In the genomic region with DNA sequence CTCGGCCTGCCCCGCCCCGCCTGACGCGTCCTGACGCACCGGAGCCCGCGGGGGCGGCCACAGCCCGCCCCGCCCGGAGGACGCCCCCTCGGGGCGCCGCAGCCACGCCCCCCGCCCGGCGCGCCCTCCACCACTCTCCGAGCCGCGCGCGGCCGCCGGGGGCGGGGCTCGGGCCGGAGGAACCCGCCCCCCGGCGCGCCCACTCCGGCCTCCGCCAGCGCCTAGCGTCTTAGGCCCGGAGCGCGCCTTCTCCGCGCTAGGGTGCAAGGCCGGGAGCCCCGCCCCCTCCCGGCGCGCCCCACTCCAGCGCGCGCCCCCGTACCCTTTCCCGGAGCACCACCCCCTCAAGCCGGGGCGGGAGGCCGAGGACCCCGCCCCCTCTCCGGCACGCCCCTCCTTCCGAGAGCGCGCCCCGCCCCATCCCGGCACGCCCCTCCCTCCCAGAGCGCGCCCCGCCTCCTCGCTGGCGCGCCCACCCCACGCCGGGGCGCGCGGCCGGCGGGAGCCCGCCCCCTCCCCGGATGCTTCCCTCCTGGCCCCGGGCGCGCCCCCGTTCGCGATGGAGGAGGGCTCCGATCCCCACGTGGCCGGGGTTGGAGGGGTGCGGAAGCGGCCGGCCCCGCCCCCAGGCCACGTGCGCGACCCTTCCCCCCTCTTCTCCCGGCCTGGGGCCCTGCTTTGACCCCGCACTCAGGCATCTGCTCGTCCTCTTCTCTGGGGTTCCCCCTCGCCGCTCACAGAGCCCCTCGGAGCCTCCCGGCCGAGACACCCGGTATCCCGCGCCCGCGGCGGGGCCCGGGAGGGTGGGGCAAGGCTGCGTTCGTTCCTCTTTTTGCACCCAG, we compare ENCODE assay signal across 1 cellular context.
A peak's percentile ranks its signal among the peaks of the same experiment; 100 is the strongest.
TF ChIP-seq lines count a peak whose summit lies in the region.

No MANE protein-coding gene starts in this region.

TF ChIP-seq in HEK293, 187 proteins besides CTCF, POLR2A, EP300 and RAD21 (continued from another document and continues in another):
- peak; percentile 98 for TF ChIP-seq ZBTB10 (tag by site-specific recombination; IDR thresholded peaks at IDR 0.05)
- TF ChIP-seq ZBTB7A (tag by site-specific recombination; IDR thresholded peaks at IDR 0.05; ENCODE audit: low read depth) = peak; percentile 95
- TF ChIP-seq ZNF391 (tag by site-specific recombination; IDR thresholded peaks at IDR 0.05; ENCODE audit: borderline replicate concordance, low read depth) = 0 out of 2 replicates have a peak, but pooled peaks have one; percentile 18
- peak; percentile 80 for TF ChIP-seq SP7 (tag by site-specific recombination; IDR thresholded peaks at IDR 0.05)
- peak; percentile 71 for TF ChIP-seq GLIS2 (tag by site-specific recombination; IDR thresholded peaks at IDR 0.05)
- TF ChIP-seq ZNF548 (tag by site-specific recombination; IDR thresholded peaks at IDR 0.05) = no peak
- TF ChIP-seq ZSCAN18 (tag by site-specific recombination; IDR thresholded peaks at IDR 0.05) = no peak
- no peak for TF ChIP-seq ZNF274 (IDR thresholded peaks at IDR 0.05; ENCODE audit: low read length)
- TF ChIP-seq ZNF274 (tag by site-specific recombination; IDR thresholded peaks at IDR 0.05; ENCODE audit: borderline replicate concordance) = no peak
- TF ChIP-seq ZNF776 (tag by site-specific recombination; IDR thresholded peaks at IDR 0.05; ENCODE audit: borderline replicate concordance) = no peak
- TF ChIP-seq ZSCAN30 (tag by site-specific recombination; IDR thresholded peaks at IDR 0.05) = 0 out of 2 replicates have a peak, but pooled peaks have one; percentile 45
- peak; percentile 86 for TF ChIP-seq ZNF398 (tag by site-specific recombination; IDR thresholded peaks at IDR 0.05)
- no peak for TF ChIP-seq ZNF362 (tag by site-specific recombination; IDR thresholded peaks at IDR 0.05)
- no peak for TF ChIP-seq ZNF2 (tag by site-specific recombination; IDR thresholded peaks at IDR 0.05)
- TF ChIP-seq ZNF16 (tag by site-specific recombination; IDR thresholded peaks at IDR 0.05; ENCODE audit: low read depth) = no peak
- no peak for TF ChIP-seq ZNF133 (tag by site-specific recombination; IDR thresholded peaks at IDR 0.05)
- TF ChIP-seq ZBTB44 (tag by site-specific recombination; IDR thresholded peaks at IDR 0.05) = no peak
- TF ChIP-seq KLF1 (tag by site-specific recombination; IDR thresholded peaks at IDR 0.05) = peak; percentile 73
- TF ChIP-seq ZBTB26 (tag by site-specific recombination; optimal IDR thresholded peaks at IDR 0.05) = peak; percentile 86
- no peak for TF ChIP-seq ZNF585B (tag by site-specific recombination; IDR thresholded peaks at IDR 0.05)
- TF ChIP-seq ZNF530 (tag by site-specific recombination; IDR thresholded peaks at IDR 0.05; ENCODE audit: low read depth) = no peak
- 0 out of 2 replicates have a peak, but pooled peaks have one; percentile 22 for TF ChIP-seq INSM2 (tag by site-specific recombination; IDR thresholded peaks at IDR 0.05)
- peak; percentile 92 for TF ChIP-seq KLF8 (tag by site-specific recombination; IDR thresholded peaks at IDR 0.05)
- peak; percentile 26; the same call in 1 of the 2 replicates for TF ChIP-seq YY1 (tag by site-specific recombination; IDR thresholded peaks at IDR 0.05)
- TF ChIP-seq ZNF366 (tag by site-specific recombination; conservative IDR thresholded peaks at IDR 0.05) = no peak
- no peak for TF ChIP-seq ZNF571 (tag by site-specific recombination; IDR thresholded peaks at IDR 0.05)
- TF ChIP-seq ZNF521 (tag by site-specific recombination; IDR thresholded peaks at IDR 0.05) = no peak
- no peak for TF ChIP-seq FEZF1 (tag by site-specific recombination; IDR thresholded peaks at IDR 0.05)
- TF ChIP-seq ZNF10 (tag by site-specific recombination; IDR thresholded peaks at IDR 0.05) = no peak
- TF ChIP-seq KLF9 (tag by site-specific recombination; IDR thresholded peaks at IDR 0.05; ENCODE audit: low read depth) = peak; percentile 96
- TF ChIP-seq GLIS1 (tag by site-specific recombination; IDR thresholded peaks at IDR 0.05) = peak; percentile 32; the same call in 1 of the 2 replicates
- TF ChIP-seq ZNF280D (tag by site-specific recombination; IDR thresholded peaks at IDR 0.05) = no peak
- TF ChIP-seq ZBTB11 (tag by site-specific recombination; conservative IDR thresholded peaks at IDR 0.05; ENCODE audit: low read depth) = peak; percentile 52
- no peak for TF ChIP-seq ZNF560 (tag by site-specific recombination; IDR thresholded peaks at IDR 0.05; ENCODE audit: borderline replicate concordance)
